ENCODE assay signal across 6 cellular contexts in the genomic region with DNA sequence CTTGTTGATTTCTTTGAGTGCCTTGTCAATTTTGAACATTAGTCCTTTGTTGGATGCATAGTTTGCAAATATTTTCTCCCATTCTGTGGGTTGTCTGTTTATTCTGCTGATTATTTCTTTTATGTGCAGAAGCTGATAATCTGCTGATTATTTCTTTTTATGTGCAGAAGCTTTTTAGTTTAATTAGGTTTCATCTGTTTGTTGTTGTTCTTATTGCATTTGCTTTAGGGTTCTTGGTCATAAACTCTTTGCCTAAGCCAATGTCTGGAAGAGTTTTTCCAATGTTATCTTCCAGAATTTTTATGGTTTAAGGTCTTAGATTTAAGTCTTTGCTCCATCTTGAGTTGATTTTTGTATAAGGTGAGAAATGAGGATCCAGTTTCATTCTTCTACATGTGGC. TPM values are rescaled to one million over a fixed set of nuclear protein-coding genes. Genes with fewer than 3 reads are reported as not detected.
A peak's percentile ranks its signal among the peaks of the same experiment; 100 is the strongest.
DNase-seq lines count a peak whose midpoint lies in the region; ATAC-seq, FAIRE-seq and TF ChIP-seq lines count a peak whose summit lies in the region.
"Not testable (repeated sequence)": the region's sequence is repeated elsewhere in the genome, so short reads cannot be mapped to it uniquely, and the experiment has no call there.

No MANE protein-coding gene starts in this region.

- H3K36me3 ChIP-seq in HEK293 (ENCODE audit: control insufficient read depth in 2 of 2, insufficient read depth in 1 of 2, low read length in 2 of 2) (peaks cover 31 to 49% of the 10 kb centered on the region in 2 experiments), K562 (ENCODE audit: control insufficient read depth, insufficient read depth, low read length) (peaks cover 23% of the 10 kb centered on the region; the same call in 2 of the 3 replicates)

- in situ Hi-C loops in K562 (cut with MboI), result not testable (repeated sequence)

- H3K27ac Mint-ChIP-seq in activated T-cell treated with anti-CD3 and anti-CD28 coated beads, Interleukin-2, amount 50 U/mL, for 72 hours, result peak overlapping the region; percentile 60
- H3K27ac Mint-ChIP-seq in memory B cell, result peak overlapping the region; percentile 11

- FAIRE-seq in A549 (lab: Jason Lieb, UNC), result peak; percentile 39
- not testable (repeated sequence) for FAIRE-seq in K562 (lab: Jason Lieb, UNC)
- FAIRE-seq in colon (lab: Jason Lieb, UNC), result peak; percentile 43

- TF ChIP-seq EP300 in A549 (IDR thresholded peaks at IDR 0.05); K562 (IDR thresholded peaks at IDR 0.05; ENCODE audit: low read length): not testable (repeated sequence)

- not testable (repeated sequence) for H3K27ac ChIP-seq in A549; HEK293 (ENCODE audit: extremely low read depth, low read depth, low read length); K562 (ENCODE audit: extremely low read depth, low read depth, low read length)

- H3K4me1 ChIP-seq in A549; HEK293 (ENCODE audit: control insufficient read depth, insufficient read depth, low read length); K562 (replicated peaks in 1 of 2; ENCODE audit: control insufficient read depth in 2 of 2, insufficient read depth in 2 of 2, low read length in 2 of 2): not testable (repeated sequence)

- CTCF ChIA-PET in A549 (lab: Yijun Ruan, JAX); HEK293 (lab: Yijun Ruan, JAX); K562 (lab: Yijun Ruan, JAX; ENCODE audit: low intra/inter-chr PET ratio): not testable (repeated sequence)

- H3K27me3 ChIP-seq in K562 (ENCODE audit: control insufficient read depth in 2 of 2, insufficient read depth in 2 of 2, low read length in 2 of 2), result not testable (repeated sequence)

- H3K4me2 ChIP-seq in A549; K562 (ENCODE audit: insufficient read depth, low read length): not testable (repeated sequence)

- not testable (repeated sequence) for H2AFZ ChIP-seq in K562 (ENCODE audit: low read depth, low read length)

- H3K4me3 Mint-ChIP-seq in activated T-cell treated with anti-CD3 and anti-CD28 coated beads, Interleukin-2, amount 50 U/mL, for 72 hours; memory B cell: not testable (repeated sequence)

- not testable (repeated sequence) for H3K4me3 ChIP-seq in A549; HEK293 (ENCODE audit: low read depth, low read length); K562

- H3K36me3 Mint-ChIP-seq in activated T-cell treated with anti-CD3 and anti-CD28 coated beads, Interleukin-2, amount 50 U/mL, for 72 hours (ENCODE audit: insufficient read depth in 2 of 2), result peaks cover 30 to 69% of the 10 kb centered on the region in 2 donors
- H3K36me3 Mint-ChIP-seq in memory B cell, result peaks cover 57% of the 10 kb centered on the region

- H4K20me1 ChIP-seq in K562 (replicated peaks; ENCODE audit: control insufficient read depth, insufficient read depth, low read length), result not testable (repeated sequence)

- intact Hi-C loops in K562 (cut with micrococcal nuclease), result not testable (repeated sequence)

- not testable (repeated sequence) for ATAC-seq in A549; activated T-cell treated with anti-CD3 and anti-CD28 coated beads, Interleukin-2, amount 50 U/mL, for 72 hours (replicated peaks in 1 of 2); K562; memory B cell (ENCODE audit: low read depth)

- not testable (repeated sequence) for BruUV-seq in K562 (replicated peaks; lab: Mats Ljungman, UMichigan)

- peaks cover 27% of the 10 kb centered on the region for H3K79me2 ChIP-seq in K562 (ENCODE audit: control insufficient read depth, insufficient read depth, low read length)

- H3K4me1 Mint-ChIP-seq in activated T-cell treated with anti-CD3 and anti-CD28 coated beads, Interleukin-2, amount 50 U/mL, for 72 hours (ENCODE audit: low read depth), result peaks cover 17% of the 10 kb centered on the region
- H3K4me1 Mint-ChIP-seq in memory B cell, result peaks cover 17% of the 10 kb centered on the region

- not testable (repeated sequence) for DNase-seq in A549 (ENCODE audit: low read depth in 1 of 2, low spot score in 1 of 2); activated T-cell treated with anti-CD3 and anti-CD28 coated beads, Interleukin-2, amount 50 U/mL, for 72 hours; K562 (ENCODE audit: extremely low read depth in 1 of 4, low spot score in 3 of 4); memory B cell (ENCODE audit: low spot score in 2 of 2)

- POLR2A ChIA-PET in A549 (lab: Yijun Ruan, JAX); HEK293 (lab: Yijun Ruan, JAX); K562 (lab: Yijun Ruan, JAX): not testable (repeated sequence)

- not testable (repeated sequence) for TF ChIP-seq CTCF in A549 (IDR thresholded peaks at IDR 0.05); HEK293 (tag by site-specific recombination; IDR thresholded peaks at IDR 0.05); K562 (IDR thresholded peaks at IDR 0.05 in 2 of 3, conservative IDR thresholded peaks at IDR 0.05 in 1 of 3; ENCODE audit: insufficient read depth in 2 of 3, low read depth in 1 of 3, low read length in 3 of 3)

- not testable (repeated sequence) for H3K27me3 Mint-ChIP-seq in activated T-cell treated with anti-CD3 and anti-CD28 coated beads, Interleukin-2, amount 50 U/mL, for 72 hours (ENCODE audit: low read depth); memory B cell

- not testable (repeated sequence) for TF ChIP-seq POLR2A in A549 (IDR thresholded peaks at IDR 0.05; ENCODE audit: low read length); K562 (conservative IDR thresholded peaks at IDR 0.05)

- H3K9me1 ChIP-seq in K562 (ENCODE audit: control insufficient read depth, insufficient read depth, low read length), result not testable (repeated sequence)

- not testable (repeated sequence) for H3K9me3 Mint-ChIP-seq in activated T-cell treated with anti-CD3 and anti-CD28 coated beads, Interleukin-2, amount 50 U/mL, for 72 hours; memory B cell

- H3K9me3 ChIP-seq in A549; HEK293 (ENCODE audit: control insufficient read depth, insufficient read depth, low read depth, low read length); K562 (replicated peaks; ENCODE audit: control insufficient read depth, insufficient read depth, low read depth, low read length): not testable (repeated sequence)

- not testable (repeated sequence) for H3K9ac ChIP-seq in K562 (ENCODE audit: insufficient read depth in 1 of 2, low read depth in 2 of 2, low read length in 2 of 2)

- not testable (repeated sequence) for TF ChIP-seq RAD21 in A549 (conservative IDR thresholded peaks at IDR 0.05 in 1 of 2, IDR thresholded peaks at IDR 0.05 in 1 of 2); K562 (CRISPR knock-in tag; conservative IDR thresholded peaks at IDR 0.05 in 1 of 2, IDR thresholded peaks at IDR 0.05 in 1 of 2)

TF ChIP-seq in A549, 52 proteins besides CTCF, POLR2A, EP300 and RAD21:
- TF ChIP-seq MAFK (IDR thresholded peaks at IDR 0.05; ENCODE audit: partially characterized antibody), result peak; percentile 41

TF ChIP-seq in HEK293, 187 proteins besides CTCF, POLR2A, EP300 and RAD21 (continues in another document):
- TF ChIP-seq BCL11A (tag by site-specific recombination; IDR thresholded peaks at IDR 0.05; ENCODE audit: low read depth) (0 out of 2 replicates have a peak, but pooled peaks have one; percentile 34), OVOL3 (tag by site-specific recombination; IDR thresholded peaks at IDR 0.05) (peak; percentile 64; the same call in 1 of the 2 replicates)

TF ChIP-seq in K562, 482 proteins besides CTCF, POLR2A, EP300 and RAD21:
- peak; percentile 15; the same call in 1 of the 2 replicates for TF ChIP-seq C11orf30 (IDR thresholded peaks at IDR 0.05; ENCODE audit: low read depth)

RNA-seq across cellular contexts. Expression of a gene that starts 36.6 kb away (rescaled TPM):
- polyA plus RNA-seq in A549 (2011; rRNA removed), result 23.5 and 34.5 TPM in 2 replicates
- polyA plus RNA-seq in A549 (2012; cell fraction: cytosol; rRNA removed), result 7.8 and 9.9 TPM in 2 replicates
- 2.6 and 5.3 TPM in 2 replicates for polyA plus RNA-seq in A549 (2012; cell fraction: nucleus; rRNA removed)
- polyA plus RNA-seq in A549 (2017; fragmentation: RNase III; extraction: RNeasy Plus Mini Kit Qiagen cat#74134 plus additional on column Dnase treatment), result 27.3 to 28.8 TPM (median 28.0 TPM) in 3 replicates
- polyA minus RNA-seq in A549 (2011; rRNA and poly(A)+ RNA removed), result 21.6 and 22.2 TPM in 2 replicates
- 10 to 100 TPM; 59.4 to 64.5 TPM for total RNA-seq in activated T-cell treated with anti-CD3 and anti-CD28 coated beads, Interleukin-2, amount 50 U/mL, for 72 hours
- 6.1 and 12.1 TPM in 2 replicates for total RNA-seq in K562 (2011; cell fraction: chromatin; rRNA removed; ENCODE audit: low replicate concordance)
- total RNA-seq in K562 (2011; cell fraction: nucleolus; rRNA removed), result 1.7 and 2.9 TPM in 2 replicates
- total RNA-seq in K562 (2011; cell fraction: nucleoplasm; rRNA removed), result 4.8 and 13.1 TPM in 2 replicates
- 5.0 and 5.7 TPM in 2 replicates for total RNA-seq in K562 (2014; rRNA removed)
- 9.3 and 9.7 TPM in 2 replicates for total RNA-seq in K562 (2014; rRNA removed; fragmentation: Illumina TruSeq; extraction: Trizol)
- total RNA-seq in K562 (2015; rRNA removed; fragmentation: Illumina TruSeq; extraction: Trizol), result 10.0 and 10.1 TPM in 2 replicates
- 12.9 and 18.2 TPM in 2 replicates for total RNA-seq in K562 (2021)
- polyA plus RNA-seq in K562 (2011; rRNA removed), result 8.4 and 9.7 TPM in 2 replicates
- 1.3 and 5.9 TPM in 2 replicates for polyA plus RNA-seq in K562 (2011; cell fraction: cytosol; rRNA removed)
- polyA plus RNA-seq in K562 (2011; cell fraction: nucleus; rRNA removed), result 4.4 and 5.9 TPM in 2 replicates
- 8.3 and 11.2 TPM in 2 replicates for polyA plus RNA-seq in K562 (2012)
- polyA plus RNA-seq in K562 (2014; fragmentation: Illumina TruSeq; extraction: Trizol), result 18.3 and 20.9 TPM in 2 replicates
- polyA plus RNA-seq in K562 (2014; fragmentation: Nextera tagmentation; extraction: Ambion mirVana), result 10 to 100 TPM; 17.6 to 43.7 TPM
- polyA plus RNA-seq in K562 (2014; rRNA removed), result 7.2 and 10.3 TPM in 2 replicates
- polyA minus RNA-seq in K562 (2011; rRNA and poly(A)+ RNA removed), result 16.1 and 16.7 TPM in 2 replicates
- polyA minus RNA-seq in K562 (2011; cell fraction: cytosol; rRNA and poly(A)+ RNA removed), result 9.8 and 12.7 TPM in 2 replicates
- polyA minus RNA-seq in K562 (2011; cell fraction: nucleus; rRNA and poly(A)+ RNA removed), result 3.0 and 5.4 TPM in 2 replicates
